Comparison of ENCODE assay signal across 12 cellular contexts in genomic region chr22:12601870-12602779, GRCh38.
A peak's percentile ranks its signal among the peaks of the same experiment; 100 is the strongest.
DNase-seq lines count a peak whose midpoint lies in the region; ATAC-seq and TF ChIP-seq lines count a peak whose summit lies in the region.
"Had no signal": no experiment of that assay in that cellular context is flagged by ENCODE, and none has a peak within 500 bp of the region (broad histone marks: within the 10 kb centered on the region; RNA-seq: fewer than 3 reads in every experiment).

No MANE protein-coding gene starts in this region.

- TF ChIP-seq POLR2A in heart left ventricle (IDR thresholded peaks at IDR 0.05): no peak

- H3K4me3 ChIP-seq in heart left ventricle: peak overlapping the region in 5 of 12 donors; percentile 7 to 38 (median 25)

- ATAC-seq in heart left ventricle: peak in 1 of 4 donors; percentile 20
- no peak for ATAC-seq in HG02623 (IDR thresholded peaks at IDR 0.05; ENCODE audit: unreplicated experiment)
- no peak for ATAC-seq in GM19324 (IDR thresholded peaks at IDR 0.05; ENCODE audit: low FRiP score, unreplicated experiment)
- ATAC-seq: activated CD8-positive, alpha-beta T cell treated with anti-CD3 and anti-CD28 coated beads, Interleukin-2, amount 10 ng/mL, durations not matched to agents 7 days and 5 days; T-helper 17 cell had no signal

- H3K4me1 ChIP-seq in heart left ventricle: no peaks in the 10 kb centered on the region

- H3K27ac ChIP-seq in heart left ventricle: peak overlapping the region in 1 of 12 donors; percentile 46

- peaks cover 0 to 4% (median 0%) of the 10 kb centered on the region in 9 donors for H3K27me3 ChIP-seq in heart left ventricle

- no peak for TF ChIP-seq CTCF in heart left ventricle (IDR thresholded peaks at IDR 0.05)

- H3K9me3 ChIP-seq in heart left ventricle: peaks cover 0 to 62% (median 12%) of the 10 kb centered on the region in 12 donors

- DNase-seq in ELF-1 (ENCODE audit: low read depth, low spot score) (peak; percentile 97), RPMI7951 (ENCODE audit: low read depth) (peak; percentile 64), heart left ventricle (peak in 3 of 5 donors; percentile 26 to 67 (median 28)), posterior vena cava (ENCODE audit: low spot score) (peak; percentile 86), HUDEP-2 (lab: John Stamatoyannopoulos, UW; ENCODE audit: unreplicated experiment in 76 of 76) (no peak), NCI-H1436 (lab: John Stamatoyannopoulos, UW) (no peak)
- DNase-seq: activated CD8-positive, alpha-beta T cell treated with anti-CD3 and anti-CD28 coated beads, Interleukin-2, amount 10 ng/mL, durations not matched to agents 7 days and 5 days; activated naive CD8-positive, alpha-beta T cell treated with anti-CD3 and anti-CD28 coated beads, Interleukin-2, amount 10 ng/mL, durations not matched to agents 7 days and 5 days; NCI-H2171 had no signal

- no peaks in the 10 kb centered on the region for H3K36me3 ChIP-seq in heart left ventricle

- intact Hi-C loops in heart left ventricle (cut with DNase I): no loop called here
- intact Hi-C loops in posterior vena cava (cut with DNase I): no loop called here

- 52 to 64% (median 56%) methylated on average over 74 to 75 of the region's 75 CpGs for WGBS in heart left ventricle, 4 donors

Comparison
In these comparisons a context has a peak if more than half of its experiments do, and no peak if none do; other contexts are left out.
1. DNase-seq: peak in ELF-1 (single experiment), RPMI7951 (single experiment), heart left ventricle (3 of 5) and posterior vena cava (single experiment); none in HUDEP-2 (0 of 76) and NCI-H1436 (single experiment).